ENCODE assay signal across 8 cellular contexts in genomic region chr1:5980314-5981008, GRCh38. TPM values are rescaled to one million over a fixed set of nuclear protein-coding genes. Genes with fewer than 3 reads are reported as not detected.
DNase-seq lines count a peak whose midpoint lies in the region; ATAC-seq, FAIRE-seq and TF ChIP-seq lines count a peak whose summit lies in the region.

No MANE protein-coding gene starts in this region.

- peak; percentile 23 for ATAC-seq in left lung
- ATAC-seq in HG03045 (IDR thresholded peaks at IDR 0.05; ENCODE audit: unreplicated experiment), result no peak
- no peak for ATAC-seq in GM18873 (IDR thresholded peaks at IDR 0.05; ENCODE audit: low FRiP score, unreplicated experiment)

- H3K4me2 ChIP-seq in BLaER1 treated with 17β-estradiol and CSF1 and Interleukin-3, amounts not matched to agents 10 nM and 100 nM, result peak overlapping the region; percentile 73 to 93 (median 86)

- H3K36me3 ChIP-seq in BLaER1 treated with 17β-estradiol and CSF1 and Interleukin-3, amounts not matched to agents 10 nM and 100 nM, result peaks cover 10 to 45% (median 25%) of the 10 kb centered on the region in 11 experiments; a peak in 21 of 22 replicates
- H3K36me3 ChIP-seq in bronchial epithelial cell (ENCODE audit: control insufficient read depth, insufficient read depth, low read length) (no peaks in the 10 kb centered on the region), left lung (peaks cover 0 to 17% of the 10 kb centered on the region in 2 donors)

- TF ChIP-seq POLR2A in lower leg skin (IDR thresholded peaks at IDR 0.05), result no peak

- H3K27me3 ChIP-seq in BLaER1 treated with 17β-estradiol and CSF1 and Interleukin-3, amounts not matched to agents 10 nM and 100 nM, result no peaks in the 10 kb centered on the region
- H3K27me3 ChIP-seq in bronchial epithelial cell (ENCODE audit: control insufficient read depth, insufficient read depth, low read length) (no peaks in the 10 kb centered on the region), left lung (no peaks in the 10 kb centered on the region)

- FAIRE-seq in bronchial epithelial cell (lab: Jason Lieb, UNC), result no peak

- no peak for DNase-seq in bronchial epithelial cell (ENCODE audit: low read depth)
- DNase-seq in left lung, result peak in 1 of 2 donors; percentile 76
- DNase-seq in activated CD4-positive, CD25-positive, alpha-beta regulatory T cell (lab: John Stamatoyannopoulos, UW), result no peak
- DNase-seq in lower leg skin (ENCODE audit: low spot score in 2 of 2), result no peak

- peaks cover 0 to 9% (median 0%) of the 10 kb centered on the region in 11 experiments; a peak in 1 of 22 replicates for H4K20me1 ChIP-seq in BLaER1 treated with 17β-estradiol and CSF1 and Interleukin-3, amounts not matched to agents 10 nM and 100 nM

- H3K9me3 ChIP-seq in BLaER1 treated with 17β-estradiol and CSF1 and Interleukin-3, amounts not matched to agents 10 nM and 100 nM (replicated peaks in 1 of 11), result no peaks in the 10 kb centered on the region
- no peaks in the 10 kb centered on the region for H3K9me3 ChIP-seq in left lung

- H3K4me1 ChIP-seq in BLaER1 treated with 17β-estradiol and CSF1 and Interleukin-3, amounts not matched to agents 10 nM and 100 nM, result peaks cover 56 to 81% (median 72%) of the 10 kb centered on the region in 10 experiments
- H3K4me1 ChIP-seq in left lung, result peaks cover 0 to 26% of the 10 kb centered on the region in 2 donors

- intact Hi-C loops in left lung (cut with DNase I) (no loop called here), lower leg skin (cut with DNase I; ENCODE audit: low total_unique reads) (no loop called here)

- no peak for TF ChIP-seq RAD21 in Ishikawa (IDR thresholded peaks at IDR 0.05; ENCODE audit: low read depth)

- no peak for TF ChIP-seq EP300 in Ishikawa (IDR thresholded peaks at IDR 0.05; ENCODE audit: borderline replicate concordance)

- H3K27ac ChIP-seq in BLaER1 treated with 17β-estradiol and CSF1 and Interleukin-3, amounts not matched to agents 10 nM and 100 nM, result peak overlapping the region in 10 of 11 experiments; percentile 45 to 74 (median 66); a peak in 19 of 22 replicates
- no peak overlapping the region for H3K27ac ChIP-seq in left lung

- H3K4me3 ChIP-seq in BLaER1 treated with 17β-estradiol and CSF1 and Interleukin-3, amounts not matched to agents 10 nM and 100 nM, result peak overlapping the region in 5 of 10 experiments; percentile 1 to 41 (median 19); a peak in 8 of 20 replicates
- H3K4me3 ChIP-seq in bronchial epithelial cell (ENCODE audit: low read depth, low read length), result no peak overlapping the region
- no peak overlapping the region for H3K4me3 ChIP-seq in left lung
- no peak overlapping the region for H3K4me3 ChIP-seq in lower leg skin (ENCODE audit: low read depth, poor library complexity, severe bottlenecking)

- 70 to 73% methylated on average over 20 of the region's 20 CpGs for WGBS in lower leg skin, 2 donors

- peak overlapping the region; percentile 41 to 68 (median 57); a peak in 20 of 22 replicates for H3K9ac ChIP-seq in BLaER1 treated with 17β-estradiol and CSF1 and Interleukin-3, amounts not matched to agents 10 nM and 100 nM

- TF ChIP-seq CTCF in bronchial epithelial cell (IDR thresholded peaks at IDR 0.05; ENCODE audit: insufficient read depth, low read length, severe bottlenecking), result peak; percentile 4
- TF ChIP-seq CTCF in left lung (IDR thresholded peaks at IDR 0.05), result no peak
- no peak for TF ChIP-seq CTCF in lower leg skin (IDR thresholded peaks at IDR 0.05)

TF ChIP-seq in Ishikawa, 13 proteins besides CTCF, POLR2A, EP300 and RAD21:
- TF ChIP-seq EGR1 (IDR thresholded peaks at IDR 0.05) (peak; percentile 63), FOXM1 (IDR thresholded peaks at IDR 0.05; ENCODE audit: borderline replicate concordance, low read depth) (no peak), ZBTB7A (IDR thresholded peaks at IDR 0.05; ENCODE audit: low read depth) (no peak)

RNA-seq across cellular contexts. Expression of gene NPHP4, which starts 11.8 kb away (rescaled TPM):
- total RNA-seq in bronchial epithelial cell (3.2 and 6.8 TPM in 2 replicates), left lung (10 to 100 TPM; 13.4 to 16.4 TPM), lower leg skin (10 to 100 TPM; 11.2 to 24.5 (median 18.2) TPM)

Comparison
In these comparisons a context has a peak if more than half of its experiments do, and no peak if none do; other contexts are left out.
1. H3K27ac ChIP-seq: peak in BLaER1 treated with 17β-estradiol and CSF1 and Interleukin-3, amounts not matched to agents 10 nM and 100 nM (10 of 11); none in left lung (0 of 2).